Comparison of ENCODE assay signal across 18 cellular contexts in genomic region chr1:172775598-172776570, GRCh38.
A peak's percentile ranks its signal among the peaks of the same experiment; 100 is the strongest.
DNase-seq lines count a peak whose midpoint lies in the region; ATAC-seq and TF ChIP-seq lines count a peak whose summit lies in the region.
"Had no signal": no experiment of that assay in that cellular context is flagged by ENCODE, and none has a peak within 500 bp of the region (broad histone marks: within the 10 kb centered on the region; RNA-seq: fewer than 3 reads in every experiment).

No MANE protein-coding gene starts in this region.

- peaks cover 7 to 13% (median 12%) of the 10 kb centered on the region in 3 donors for H3K4me1 Mint-ChIP-seq in T-cell

- no peaks in the 10 kb centered on the region for H3K36me3 ChIP-seq in HEK293 (ENCODE audit: control insufficient read depth in 2 of 2, insufficient read depth in 1 of 2, low read length in 2 of 2)
- H3K36me3 ChIP-seq in RWPE2 (ENCODE audit: low read depth), result no peaks in the 10 kb centered on the region
- no peaks in the 10 kb centered on the region for H3K36me3 ChIP-seq in stomach smooth muscle (ENCODE audit: control insufficient read depth in 2 of 2, insufficient read depth in 2 of 2, low read length in 2 of 2)
- H3K36me3 ChIP-seq: BE2C had no signal

- H3K36me3 Mint-ChIP-seq in T-cell, result no peaks in the 10 kb centered on the region

- no peak overlapping the region for H3K4me3 ChIP-seq in HEK293 (ENCODE audit: low read depth, low read length)
- no peak overlapping the region for H3K4me3 ChIP-seq in RWPE2 (ENCODE audit: severe bottlenecking)
- H3K4me3 ChIP-seq in stomach smooth muscle (ENCODE audit: low read length in 2 of 2), result no peak overlapping the region
- H3K4me3 ChIP-seq: PC-9 had no signal

- TF ChIP-seq CTCF in HEK293 (tag by site-specific recombination; IDR thresholded peaks at IDR 0.05) (no peak), RWPE2 (IDR thresholded peaks at IDR 0.05; ENCODE audit: poor library complexity, severe bottlenecking) (no peak)

- no peak overlapping the region for H3K4me3 Mint-ChIP-seq in T-cell

- H3K27ac Mint-ChIP-seq in T-cell, result no peak overlapping the region

- ATAC-seq in RWPE2 (ENCODE audit: low read depth), result peak; percentile 49; the same call in 1 of the 3 replicates
- no peak for ATAC-seq in T-cell (replicated peaks in 1 of 4)
- ATAC-seq in HG03025 (IDR thresholded peaks at IDR 0.05; ENCODE audit: low FRiP score, unreplicated experiment), result no peak
- ATAC-seq: foreskin keratinocyte, sciatic nerve had no signal

- no peaks in the 10 kb centered on the region for H3K9me3 Mint-ChIP-seq in T-cell

- CTCF ChIA-PET in HEK293 (lab: Yijun Ruan, JAX) (interaction anchor here (0.7 kb wide), 1 partner anchor 321 kb away, joined by 3 read pairs; no protein-coding TSS in a partner anchor), T-cell (lab: Charles Lee) (no interaction called here)

- no peaks in the 10 kb centered on the region for H3K27me3 Mint-ChIP-seq in T-cell

- POLR2A ChIA-PET in HEK293 (lab: Yijun Ruan, JAX), result no interaction called here
- POLR2A ChIA-PET in T-cell (lab: Charles Lee), result interaction anchor here in 1 of 2 donors (0.6 kb wide), 1 partner anchor 9 kb away, joined by 3 read pairs; no protein-coding TSS in a partner anchor

- H3K27ac ChIP-seq in HEK293 (ENCODE audit: extremely low read depth, low read depth, low read length), result no peak overlapping the region
- no peak overlapping the region for H3K27ac ChIP-seq in RWPE2 (ENCODE audit: poor library complexity, severe bottlenecking)
- H3K27ac ChIP-seq in stomach smooth muscle (ENCODE audit: low read length), result peak overlapping the region; percentile 8
- H3K27ac ChIP-seq: foreskin keratinocyte, PC-9 had no signal

- H3K4me1 ChIP-seq in HEK293 (ENCODE audit: control insufficient read depth, insufficient read depth, low read length), result no peaks in the 10 kb centered on the region
- peaks cover 5% of the 10 kb centered on the region for H3K4me1 ChIP-seq in RWPE2 (ENCODE audit: insufficient read depth, poor library complexity, severe bottlenecking)
- H3K4me1 ChIP-seq in stomach smooth muscle (ENCODE audit: control insufficient read depth, insufficient read depth, low read length), result no peaks in the 10 kb centered on the region
- H3K4me1 ChIP-seq: foreskin keratinocyte had no signal

- no peaks in the 10 kb centered on the region for H3K27me3 ChIP-seq in RWPE2 (ENCODE audit: insufficient read depth, poor library complexity, severe bottlenecking)
- no peaks in the 10 kb centered on the region for H3K27me3 ChIP-seq in stomach smooth muscle (ENCODE audit: control insufficient read depth in 1 of 2, insufficient read depth in 2 of 2, low read length in 2 of 2)
- H3K27me3 ChIP-seq: BE2C had no signal

- no peak for DNase-seq in RWPE2 (ENCODE audit: low spot score)
- DNase-seq in iris pigment epithelial cell (ENCODE audit: low read depth), result peak; percentile 50
- DNase-seq in T-cell, result no peak
- DNase-seq in activated CD4-positive, CD25-positive, alpha-beta regulatory T cell treated with anti-CD3 and anti-CD28 coated beads, Interleukin-2, amount 50 U/mL, for 72 hours, result no peak
- DNase-seq: activated CD4-positive, alpha-beta T cell treated with anti-CD3 and anti-CD28 coated beads for 48 hours; activated effector memory CD4-positive, alpha-beta T cell treated with Interleukin-2 at 50 U/mL for 16 hours; amniotic stem cell; BE2C; Calu3; effector memory CD4-positive, alpha-beta T cell; NCI-H1417 treated with DMSO at 0.1 percent for 48 hours; NCI-H2227 treated with DMSO at 0.1 percent for 48 hours; PC-9 had no signal

- H3K9me3 ChIP-seq in HEK293 (ENCODE audit: control insufficient read depth, insufficient read depth, low read depth, low read length), result no peaks in the 10 kb centered on the region
- H3K9me3 ChIP-seq in RWPE2 (ENCODE audit: severe bottlenecking), result no peaks in the 10 kb centered on the region
- H3K9me3 ChIP-seq in stomach smooth muscle (ENCODE audit: control insufficient read depth in 2 of 2, low read length in 2 of 2), result no peaks in the 10 kb centered on the region
- H3K9me3 ChIP-seq: BE2C had no signal

- H3K9ac ChIP-seq in stomach smooth muscle (ENCODE audit: low read length in 2 of 2), result no peak overlapping the region

TF ChIP-seq in HEK293, 187 proteins besides CTCF, POLR2A, EP300 and RAD21:
- TF ChIP-seq ZNF114 (tag by site-specific recombination; IDR thresholded peaks at IDR 0.05) (no peak), ZNF350 (tag by site-specific recombination; IDR thresholded peaks at IDR 0.05) (peak; percentile 45; the same call in 1 of the 2 replicates), ZNF555 (tag by site-specific recombination; conservative IDR thresholded peaks at IDR 0.05) (no peak), PRDM10 (tag by site-specific recombination; IDR thresholded peaks at IDR 0.05) (0 out of 2 replicates have a peak, but pooled peaks have one; percentile 21), PRDM6 (tag by site-specific recombination; IDR thresholded peaks at IDR 0.05) (0 out of 2 replicates have a peak, but pooled peaks have one; percentile 19), WT1 (tag by site-specific recombination; IDR thresholded peaks at IDR 0.05) (peak; percentile 87), ZNF280C (tag by site-specific recombination; IDR thresholded peaks at IDR 0.05) (no peak)
